In the genomic region with DNA sequence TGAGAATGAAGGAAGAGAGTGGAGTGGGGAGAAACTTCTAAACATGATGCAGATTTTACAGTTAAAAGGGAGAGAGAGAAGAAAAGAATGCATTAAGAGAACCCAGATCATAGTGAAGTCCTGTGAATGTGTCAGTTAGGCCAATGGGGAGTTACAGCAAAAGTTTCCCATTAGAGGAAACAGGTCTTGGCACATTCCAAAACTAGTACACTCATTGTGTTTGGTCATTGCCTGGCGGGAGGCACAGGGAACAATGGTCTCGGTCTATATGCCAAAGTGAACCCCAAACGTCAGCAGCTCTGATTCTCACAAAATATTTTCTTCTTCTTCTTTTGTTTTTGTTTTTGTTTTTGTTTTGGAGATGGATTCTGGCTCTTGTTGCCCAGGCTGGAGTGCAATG, we compare ENCODE assay signal across 26 cellular contexts.
"Had no signal": no experiment of that assay in that cellular context is flagged by ENCODE, and none has a peak within 500 bp of the region (broad histone marks: within the 10 kb centered on the region; RNA-seq: fewer than 3 reads in every experiment).

No MANE protein-coding gene starts in this region.

- ATAC-seq: Panc1 had no signal

- H3K9ac ChIP-seq: KMS-11, SK-N-SH had no signal

- H3K27me3 ChIP-seq: brain microvascular endothelial cell, MG63, SJCRH30 had no signal

- DNase-seq: activated CD4-positive, alpha-beta memory T cell treated with anti-CD3 and anti-CD28 coated beads for 36 hours; activated CD4-positive, alpha-beta T cell treated with anti-CD3 and anti-CD28 coated beads, Interleukin-2, amount 10 ng/mL, durations not matched to agents 7 days and 5 days; activated CD4-positive, CD25-positive, alpha-beta regulatory T cell; activated gamma-delta T cell treated with Interleukin-2 at 50 U/mL for 16 hours; activated naive CD4-positive, alpha-beta T cell treated with anti-CD3 and anti-CD28 coated beads, Interleukin-2, amount 10 ng/mL, durations not matched to agents 7 days and 5 days; activated naive CD8-positive, alpha-beta T cell treated with anti-CD3 and anti-CD28 coated beads for 36 hours; activated T-cell treated with anti-CD3 and anti-CD28 coated beads for 4 hours; activated T-cell treated with anti-CD3 and anti-CD28 coated beads, Interleukin-2, amount 50 U/mL, for 48 hours; brain microvascular endothelial cell; MG63; NCI-H1105; NCI-H1436; NCI-H1694 treated with DMSO at 0.1 percent for 48 hours; NCI-H2029 treated with DMSO at 0.1 percent for 48 hours; NCI-H345; NCI-H510A; NCI-H526 treated with DMSO at 0.1 percent for 48 hours; NCI-H82; Right ventricle myocardium superior; RPMI8226; SJCRH30; SK-N-SH; T-helper 1 cell had no signal

- H3K36me3 ChIP-seq: brain microvascular endothelial cell, MG63, SJCRH30 had no signal

- H3K9me2 ChIP-seq: SK-N-SH had no signal

- H3K9me3 ChIP-seq: MG63, SJCRH30, SK-N-SH had no signal

- H3K4me3 ChIP-seq: MG63, SJCRH30 had no signal

- H3K4me2 ChIP-seq: KMS-11, SK-N-SH had no signal

- H3K27ac ChIP-seq: brain microvascular endothelial cell, KMS-11, SJCRH30, VCaP had no signal
